ENCODE assay signal across 15 cellular contexts in the genomic region with DNA sequence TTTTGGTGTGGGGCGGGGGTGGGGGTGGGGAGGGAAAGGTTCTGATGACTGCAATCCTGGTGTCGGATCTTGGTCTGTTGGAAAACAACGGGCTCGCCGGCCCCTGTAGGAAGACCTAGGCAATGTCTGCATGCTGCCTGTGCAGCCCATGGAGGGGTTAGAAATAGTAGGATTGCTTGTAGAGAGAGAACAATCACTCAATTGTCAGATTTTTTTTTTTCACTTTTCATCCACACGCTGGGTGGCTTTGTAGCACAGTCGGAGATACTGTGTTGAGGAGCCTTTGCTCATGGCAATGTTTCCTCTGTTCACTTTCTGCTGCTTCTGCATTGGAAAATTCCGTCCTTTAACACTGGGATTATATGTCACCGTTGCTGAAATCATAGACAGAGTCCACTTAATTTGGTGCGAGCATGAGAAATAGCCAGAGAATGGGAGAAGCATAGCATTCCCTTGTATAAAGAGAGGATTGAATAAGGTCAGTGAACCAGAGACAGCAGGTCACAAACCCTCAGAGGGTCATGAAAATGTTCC.
A peak's percentile ranks its signal among the peaks of the same experiment; 100 is the strongest.
DNase-seq lines count a peak whose midpoint lies in the region; ATAC-seq and TF ChIP-seq lines count a peak whose summit lies in the region.
"Had no signal": no experiment of that assay in that cellular context is flagged by ENCODE, and none has a peak within 500 bp of the region (broad histone marks: within the 10 kb centered on the region; RNA-seq: fewer than 3 reads in every experiment).

No MANE protein-coding gene starts in this region.

- H3K9me3 Mint-ChIP-seq in stimulated activated effector memory CD8-positive, alpha-beta T cell treated with anti-CD3 and anti-CD28 coated beads, Interleukin-12 subunit alpha, Interleukin-12 subunit beta, amount 100 ng/mL, for 72 hours: no peaks in the 10 kb centered on the region
- no peaks in the 10 kb centered on the region for H3K9me3 Mint-ChIP-seq in CD8-positive, alpha-beta T cell

- POLR2A ChIA-PET in CD8-positive, alpha-beta T cell (lab: Charles Lee): no interaction called here

- DNase-seq in adipocyte (ENCODE audit: low read depth) (no peak), heart left ventricle (no peak), NCI-H1417 (lab: John Stamatoyannopoulos, UW) (no peak)
- no peak for DNase-seq in stimulated activated effector memory CD8-positive, alpha-beta T cell treated with anti-CD3 and anti-CD28 coated beads, Interleukin-12 subunit alpha, Interleukin-12 subunit beta, amount 100 ng/mL, for 72 hours (ENCODE audit: low spot score in 2 of 2)
- DNase-seq in CD8-positive, alpha-beta T cell: no peak
- DNase-seq: activated CD4-positive, alpha-beta T cell treated with anti-CD3 and anti-CD28 coated beads, Interleukin-2, amount 50 U/mL, for 1 hour; BE2C; DMS53; NCI-H1105 treated with DMSO at 0.1 percent for 48 hours; NCI-H345 had no signal

- peak in 1 of 4 donors; percentile 42 for ATAC-seq in heart left ventricle
- ATAC-seq in stimulated activated effector memory CD8-positive, alpha-beta T cell treated with anti-CD3 and anti-CD28 coated beads, Interleukin-12 subunit alpha, Interleukin-12 subunit beta, amount 100 ng/mL, for 72 hours: no peak
- no peak for ATAC-seq in GM21447 (IDR thresholded peaks at IDR 0.05; ENCODE audit: unreplicated experiment)
- ATAC-seq in CD8-positive, alpha-beta T cell: no peak

- H3K27ac ChIP-seq in heart left ventricle (peak overlapping the region in 10 of 12 donors; percentile 8 to 53 (median 25)), mesodermal cell (ENCODE audit: low read depth, low read length, severe bottlenecking) (peak overlapping the region; percentile 72), temporal lobe (ENCODE audit: low read depth, low read length) (peak overlapping the region; percentile 40)
- no peak overlapping the region for H3K27ac ChIP-seq in CD8-positive, alpha-beta T cell (ENCODE audit: low read depth, low read length)

- H3K27ac Mint-ChIP-seq in stimulated activated effector memory CD8-positive, alpha-beta T cell treated with anti-CD3 and anti-CD28 coated beads, Interleukin-12 subunit alpha, Interleukin-12 subunit beta, amount 100 ng/mL, for 72 hours: no peak overlapping the region
- H3K27ac Mint-ChIP-seq in CD8-positive, alpha-beta T cell: no peak overlapping the region
- H3K27ac Mint-ChIP-seq: IgD-negative memory B cell had no signal

- peak overlapping the region; percentile 8 for H3K9ac ChIP-seq in adipocyte (ENCODE audit: low read length)

- H3K27me3 ChIP-seq in adipocyte (replicated peaks; ENCODE audit: control insufficient read depth, insufficient read depth, low read length): no peaks in the 10 kb centered on the region
- H3K27me3 ChIP-seq in heart left ventricle: no peaks in the 10 kb centered on the region
- no peaks in the 10 kb centered on the region for H3K27me3 ChIP-seq in CD8-positive, alpha-beta T cell (ENCODE audit: insufficient read depth, low read length)
- H3K27me3 ChIP-seq: BE2C had no signal

- TF ChIP-seq POLR2A in heart left ventricle (IDR thresholded peaks at IDR 0.05): no peak

- no peak overlapping the region for H3K4me3 Mint-ChIP-seq in stimulated activated effector memory CD8-positive, alpha-beta T cell treated with anti-CD3 and anti-CD28 coated beads, Interleukin-12 subunit alpha, Interleukin-12 subunit beta, amount 100 ng/mL, for 72 hours
- no peak overlapping the region for H3K4me3 Mint-ChIP-seq in CD8-positive, alpha-beta T cell
- H3K4me3 Mint-ChIP-seq: IgD-negative memory B cell had no signal

- H3K4me1 ChIP-seq in adipocyte (ENCODE audit: control insufficient read depth, insufficient read depth, low read length): peaks cover 31% of the 10 kb centered on the region
- H3K4me1 ChIP-seq in heart left ventricle: peaks cover 0 to 5% (median 0%) of the 10 kb centered on the region in 12 donors
- peaks cover 5% of the 10 kb centered on the region for H3K4me1 ChIP-seq in mesodermal cell (ENCODE audit: control insufficient read depth, insufficient read depth, low read length, poor library complexity, severe bottlenecking)
- no peaks in the 10 kb centered on the region for H3K4me1 ChIP-seq in CD8-positive, alpha-beta T cell (ENCODE audit: insufficient read depth, low read length)

- H3K27me3 Mint-ChIP-seq in CD8-positive, alpha-beta T cell (ENCODE audit: low read depth): no peaks in the 10 kb centered on the region
- H3K27me3 Mint-ChIP-seq: IgD-negative memory B cell had no signal

- 59 to 67% (median 61%) methylated on average over 10 of the region's 10 CpGs for WGBS in heart left ventricle, 4 donors
- 51 to 53% methylated on average over 6 to 9 of the region's 10 CpGs for WGBS in mesodermal cell (ENCODE audit: insufficient coverage in 2 of 2), 2 experiments

- H3K4me3 ChIP-seq in adipocyte (ENCODE audit: low read length) (peak overlapping the region; percentile 32), heart left ventricle (peak overlapping the region in 7 of 12 donors; percentile 18 to 42 (median 31)), mesodermal cell (ENCODE audit: extremely low read depth, insufficient read depth, low read length, poor library complexity, severe bottlenecking) (no peak overlapping the region)
- H3K4me3 ChIP-seq in CD8-positive, alpha-beta T cell (ENCODE audit: low read depth, low read length): no peak overlapping the region
- H3K4me3 ChIP-seq: lung had no signal

- intact Hi-C loops in heart left ventricle (cut with DNase I): loop anchor here in 1 of 10 donors (5.0 kb wide), 1 partner anchor 109 kb away; a partner anchor contains a TSS
- intact Hi-C loops in CD8-positive, alpha-beta T cell (cut with DNase I, micrococcal nuclease): no loop called here

- no peaks in the 10 kb centered on the region for H3K4me1 Mint-ChIP-seq in stimulated activated effector memory CD8-positive, alpha-beta T cell treated with anti-CD3 and anti-CD28 coated beads, Interleukin-12 subunit alpha, Interleukin-12 subunit beta, amount 100 ng/mL, for 72 hours
- no peaks in the 10 kb centered on the region for H3K4me1 Mint-ChIP-seq in CD8-positive, alpha-beta T cell (ENCODE audit: low read depth)

- no peak for TF ChIP-seq CTCF in heart left ventricle (IDR thresholded peaks at IDR 0.05)
- TF ChIP-seq CTCF in CD8-positive, alpha-beta T cell (IDR thresholded peaks at IDR 0.05): no peak

- no peaks in the 10 kb centered on the region for H3K36me3 Mint-ChIP-seq in stimulated activated effector memory CD8-positive, alpha-beta T cell treated with anti-CD3 and anti-CD28 coated beads, Interleukin-12 subunit alpha, Interleukin-12 subunit beta, amount 100 ng/mL, for 72 hours
- H3K36me3 Mint-ChIP-seq in CD8-positive, alpha-beta T cell: peaks cover 2% of the 10 kb centered on the region

- H3K9me3 ChIP-seq in adipocyte (ENCODE audit: control insufficient read depth, low read length) (no peaks in the 10 kb centered on the region), heart left ventricle (no peaks in the 10 kb centered on the region), mesodermal cell (ENCODE audit: control insufficient read depth, low read length) (no peaks in the 10 kb centered on the region)
- H3K9me3 ChIP-seq in CD8-positive, alpha-beta T cell (ENCODE audit: low read length): no peaks in the 10 kb centered on the region
- H3K9me3 ChIP-seq: BE2C had no signal

- CTCF ChIA-PET in CD8-positive, alpha-beta T cell (lab: Charles Lee): no interaction called here

- H3K36me3 ChIP-seq in adipocyte (ENCODE audit: control insufficient read depth, insufficient read depth, low read length, severe bottlenecking) (no peaks in the 10 kb centered on the region), heart left ventricle (no peaks in the 10 kb centered on the region), mesodermal cell (ENCODE audit: control insufficient read depth, insufficient read depth, low read length) (peaks cover 6% of the 10 kb centered on the region)
- no peaks in the 10 kb centered on the region for H3K36me3 ChIP-seq in CD8-positive, alpha-beta T cell (ENCODE audit: insufficient read depth, low read length)
- H3K36me3 ChIP-seq: BE2C had no signal

Comparison
In these comparisons a context has a peak if more than half of its experiments do, and no peak if none do; other contexts are left out.
1. H3K4me3 ChIP-seq: peak in adipocyte (single experiment) and heart left ventricle (7 of 12); none in mesodermal cell (single experiment) and CD8-positive, alpha-beta T cell (single experiment).